In genomic region chr21:45562401-45562800, GRCh38 we compare ENCODE assay signal across 1 cellular context.
TF ChIP-seq lines count a peak whose summit lies in the region.

No MANE protein-coding gene starts in this region.

TF ChIP-seq in IMR-90, 13 proteins besides CTCF, POLR2A, EP300 and RAD21:
- TF ChIP-seq RCOR1 (IDR thresholded peaks at IDR 0.05; ENCODE audit: insufficient replicate concordance, low read length) (no peak), CHD1 (IDR thresholded peaks at IDR 0.05; ENCODE audit: low read depth, low read length) (no peak), CEBPB (IDR thresholded peaks at IDR 0.05; ENCODE audit: low read depth, low read length) (no peak), NFE2L2 (IDR thresholded peaks at IDR 0.05; ENCODE audit: low read depth, low read length) (no peak), BHLHE40 (IDR thresholded peaks at IDR 0.05; ENCODE audit: low read depth, low read length) (no peak), MAFK (IDR thresholded peaks at IDR 0.05; ENCODE audit: low read depth, low read length) (no peak), MXI1 (IDR thresholded peaks at IDR 0.05; ENCODE audit: borderline replicate concordance, low read depth, low read length) (no peak), SMC3 (IDR thresholded peaks at IDR 0.05; ENCODE audit: low read depth, low read length) (no peak), MAZ (IDR thresholded peaks at IDR 0.05; ENCODE audit: borderline replicate concordance, low read depth, low read length) (no peak), ELK1 (IDR thresholded peaks at IDR 0.05; ENCODE audit: borderline replicate concordance, low read depth, low read length) (no peak), USF2 (IDR thresholded peaks at IDR 0.05; ENCODE audit: low read depth, low read length) (no peak), FOS (IDR thresholded peaks at IDR 0.05; ENCODE audit: low read depth, low read length) (no peak), RFX5 (IDR thresholded peaks at IDR 0.05; ENCODE audit: low read depth, low read length) (no peak)
